9 cellular contexts compared by ENCODE assay signal in genomic region chr22:38792833-38793232, GRCh38. TPM values are rescaled to one million over a fixed set of nuclear protein-coding genes. Genes with fewer than 3 reads are reported as not detected.
A peak's percentile ranks its signal among the peaks of the same experiment; 100 is the strongest.
DNase-seq lines count a peak whose midpoint lies in the region; ATAC-seq, FAIRE-seq and TF ChIP-seq lines count a peak whose summit lies in the region.
"Had no signal": no experiment of that assay in that cellular context is flagged by ENCODE, and none has a peak within 500 bp of the region (broad histone marks: within the 10 kb centered on the region; RNA-seq: fewer than 3 reads in every experiment).

No MANE protein-coding gene starts in this region.

- peaks cover 14% of the 10 kb centered on the region for H3K4me1 Mint-ChIP-seq in activated B cell treated with CpG ODN at 0.5 μM for 24 hours
- peaks cover 14% of the 10 kb centered on the region for H3K4me1 Mint-ChIP-seq in stimulated activated naive CD8-positive, alpha-beta T cell treated with anti-CD3 and anti-CD28 coated beads, Interleukin-15, Interleukin-2, amounts not matched to agents 100 ng/mL and 50 ng/mL, for 24 hours (ENCODE audit: low read depth)

- H3K9me3 Mint-ChIP-seq in activated B cell treated with CpG ODN at 0.5 μM for 24 hours = no peaks in the 10 kb centered on the region
- no peaks in the 10 kb centered on the region for H3K9me3 Mint-ChIP-seq in stimulated activated naive CD8-positive, alpha-beta T cell treated with anti-CD3 and anti-CD28 coated beads, Interleukin-15, Interleukin-2, amounts not matched to agents 100 ng/mL and 50 ng/mL, for 24 hours

- peaks cover 5% of the 10 kb centered on the region for H3K36me3 Mint-ChIP-seq in activated B cell treated with CpG ODN at 0.5 μM for 24 hours (ENCODE audit: low read depth)
- no peaks in the 10 kb centered on the region for H3K36me3 Mint-ChIP-seq in stimulated activated naive CD8-positive, alpha-beta T cell treated with anti-CD3 and anti-CD28 coated beads, Interleukin-15, Interleukin-2, amounts not matched to agents 100 ng/mL and 50 ng/mL, for 24 hours (ENCODE audit: low read depth)

- peak overlapping the region in 1 of 2 donors; percentile 89 for H3K4me3 ChIP-seq in gastroesophageal sphincter
- H3K4me3 ChIP-seq in small intestine (ENCODE audit: low read depth in 1 of 2, low read length in 2 of 2) = no peak overlapping the region

- peak overlapping the region; percentile 87 for H3K27ac Mint-ChIP-seq in activated B cell treated with CpG ODN at 0.5 μM for 24 hours
- peak overlapping the region; percentile 69 for H3K27ac Mint-ChIP-seq in stimulated activated naive CD8-positive, alpha-beta T cell treated with anti-CD3 and anti-CD28 coated beads, Interleukin-15, Interleukin-2, amounts not matched to agents 100 ng/mL and 50 ng/mL, for 24 hours

- peak; percentile 32 to 41 for ATAC-seq in activated CD4-positive, CD25-positive, alpha-beta regulatory T cell treated with anti-CD3 and anti-CD28 coated beads, Interleukin-2, amount 50 U/mL, for 24 hours
- ATAC-seq in activated B cell treated with CpG ODN at 0.5 μM for 24 hours (ENCODE audit: low read depth) (no peak), gastroesophageal sphincter (no peak), GM19463 (IDR thresholded peaks at IDR 0.05; ENCODE audit: unreplicated experiment) (no peak), GM21447 (IDR thresholded peaks at IDR 0.05; ENCODE audit: unreplicated experiment) (no peak)

- no peak for FAIRE-seq in small intestine (lab: Jason Lieb, UNC)

- intact Hi-C loops in activated B cell treated with CpG ODN at 0.5 μM for 24 hours (cut with micrococcal nuclease) = loop anchor here (5.0 to 10.0 kb wide), 3 partner anchors 49 to 362 kb away; partner anchors contain the start of genes CBX7, GTPBP1 and NPTXR

- H3K36me3 ChIP-seq in gastroesophageal sphincter (peaks cover 0 to 15% of the 10 kb centered on the region in 2 donors), small intestine (ENCODE audit: control insufficient read depth in 2 of 2, insufficient read depth in 2 of 2, low read length in 2 of 2) (no peaks in the 10 kb centered on the region)

- peaks cover 5 to 34% (median 9%) of the 10 kb centered on the region in 3 donors for H3K4me1 ChIP-seq in gastroesophageal sphincter
- H3K4me1 ChIP-seq in small intestine (ENCODE audit: control insufficient read depth in 2 of 2, insufficient read depth in 1 of 2, low read depth in 1 of 2, low read length in 1 of 2) = peaks cover 0 to 3% of the 10 kb centered on the region in 2 donors

- H3K9me3 ChIP-seq in gastroesophageal sphincter (no peaks in the 10 kb centered on the region), small intestine (ENCODE audit: control insufficient read depth, low read depth) (no peaks in the 10 kb centered on the region)
- H3K9me3 ChIP-seq: neutrophil had no signal

- H3K4me3 Mint-ChIP-seq in activated B cell treated with CpG ODN at 0.5 μM for 24 hours = peak overlapping the region; percentile 87
- H3K4me3 Mint-ChIP-seq in stimulated activated naive CD8-positive, alpha-beta T cell treated with anti-CD3 and anti-CD28 coated beads, Interleukin-15, Interleukin-2, amounts not matched to agents 100 ng/mL and 50 ng/mL, for 24 hours = peak overlapping the region; percentile 89

- TF ChIP-seq CTCF in activated B cell treated with CpG ODN at 0.5 μM for 24 hours (IDR thresholded peaks at IDR 0.05) = no peak
- no peak for TF ChIP-seq CTCF in gastroesophageal sphincter (IDR thresholded peaks at IDR 0.05)

- H3K27ac ChIP-seq in gastroesophageal sphincter (peak overlapping the region in 3 of 4 donors; percentile 84 to 92 (median 91)), small intestine (ENCODE audit: low read depth in 1 of 2, low read length in 1 of 2) (no peak overlapping the region)

- no peak for TF ChIP-seq POLR2A in gastroesophageal sphincter (IDR thresholded peaks at IDR 0.05)

- POLR2A ChIA-PET in activated B cell treated with CpG ODN at 0.5 μM for 24 hours (lab: Charles Lee) = no interaction called here

- H3K27me3 Mint-ChIP-seq in activated B cell treated with CpG ODN at 0.5 μM for 24 hours = peaks cover 6% of the 10 kb centered on the region
- H3K27me3 Mint-ChIP-seq in stimulated activated naive CD8-positive, alpha-beta T cell treated with anti-CD3 and anti-CD28 coated beads, Interleukin-15, Interleukin-2, amounts not matched to agents 100 ng/mL and 50 ng/mL, for 24 hours = peaks cover 4% of the 10 kb centered on the region

- TF ChIP-seq EP300 in gastroesophageal sphincter (IDR thresholded peaks at IDR 0.05) = no peak

- DNase-seq in activated CD4-positive, CD25-positive, alpha-beta regulatory T cell (lab: John Stamatoyannopoulos, UW) = no peak
- no peak for DNase-seq in activated B cell treated with CpG ODN at 0.5 μM for 24 hours
- DNase-seq in small intestine = no peak

- WGBS in gastroesophageal sphincter (ENCODE audit: low coverage in 1 of 2), 2 donors = 62 to 76% methylated on average over 3 to 4 of the region's 4 CpGs
- 46 to 59% (median 56%) methylated on average over 4 of the region's 4 CpGs for WGBS in small intestine, 3 donors

- CTCF ChIA-PET in activated B cell treated with CpG ODN at 0.5 μM for 24 hours (lab: Charles Lee) = no interaction called here

- H3K27me3 ChIP-seq in gastroesophageal sphincter (no peaks in the 10 kb centered on the region), small intestine (ENCODE audit: control insufficient read depth in 2 of 2, insufficient read depth in 2 of 2, low read length in 2 of 2) (no peaks in the 10 kb centered on the region)

RNA-seq across cellular contexts. Expression of gene DNAL4, which starts 1.1 kb away (rescaled TPM):
- total RNA-seq in activated B cell treated with CpG ODN at 0.5 μM for 24 hours = 7.7 and 8.4 TPM in 2 replicates
- total RNA-seq in gastroesophageal sphincter = 10 to 100 TPM in 3 of 4 donors, 1 to 10 TPM in 1; 10.0 to 16.1 (median 14.6) TPM
- 10 to 100 TPM in 1 of 3 donors, 1 to 10 TPM in 2; 9.2 to 17.4 (median 9.2) TPM for polyA plus RNA-seq in small intestine

RNA-seq across cellular contexts. Expression of gene SUN2, which starts 37.0 kb away (rescaled TPM):
- total RNA-seq in activated B cell treated with CpG ODN at 0.5 μM for 24 hours = 122 and 146 TPM in 2 replicates
- 100 to 1,000 TPM; 339 to 594 (median 409) TPM for total RNA-seq in gastroesophageal sphincter
- polyA plus RNA-seq in small intestine = 10 to 100 TPM; 19.0 to 94.2 (median 32.7) TPM

RNA-seq across cellular contexts. Expression of gene NPTXR, which starts 51.0 kb away (rescaled TPM):
- total RNA-seq in activated B cell treated with CpG ODN at 0.5 μM for 24 hours (0.07 and 0.13 TPM in 2 replicates), gastroesophageal sphincter (10 to 100 TPM in 3 of 4 donors, 1 to 10 TPM in 1; 7.9 to 21.7 (median 12.5) TPM)
- polyA plus RNA-seq in small intestine = 1 to 10 TPM in 1 of 3 donors, under 1 TPM in 2; 0.22 to 4.2 (median 0.27) TPM

Comparison
In these comparisons a context has a peak if more than half of its experiments do, and no peak if none do; other contexts are left out.
1. ATAC-seq: peak in activated CD4-positive, CD25-positive, alpha-beta regulatory T cell treated with anti-CD3 and anti-CD28 coated beads, Interleukin-2, amount 50 U/mL, for 24 hours (2 of 2); none in activated B cell treated with CpG ODN at 0.5 μM for 24 hours (single experiment), gastroesophageal sphincter (single experiment), GM19463 (single experiment) and GM21447 (single experiment).
2. H3K27ac ChIP-seq: peak in gastroesophageal sphincter (3 of 4); none in small intestine (0 of 2).